Comparison of ENCODE assay signal across 8 cellular contexts in the genomic region with DNA sequence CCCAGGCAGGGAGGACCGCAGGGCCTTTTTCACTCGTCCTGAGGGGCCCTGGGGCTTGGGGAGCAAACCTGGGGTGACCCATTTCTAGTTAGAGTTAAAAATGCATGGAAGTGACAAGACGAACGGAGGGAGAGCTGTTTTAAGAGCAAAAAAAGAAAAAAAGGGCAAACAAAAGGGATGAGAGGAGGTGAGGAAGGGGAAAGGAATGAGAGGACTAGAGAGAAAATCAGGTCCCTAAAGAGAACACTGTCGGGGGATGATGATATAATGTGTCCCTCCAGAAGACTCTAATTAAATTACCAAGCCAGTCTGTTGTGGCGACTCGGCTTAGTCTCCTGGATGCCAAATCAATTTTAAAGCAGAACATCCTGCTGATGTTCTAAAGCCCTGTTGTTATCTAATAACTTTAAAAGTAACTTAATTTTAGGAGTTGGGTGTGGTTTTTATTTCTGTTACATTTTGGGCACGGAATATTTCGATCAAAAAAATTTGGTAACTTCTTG. TPM values are rescaled to one million over a fixed set of nuclear protein-coding genes. Genes with fewer than 3 reads are reported as not detected.
DNase-seq lines count a peak whose midpoint lies in the region; ATAC-seq and TF ChIP-seq lines count a peak whose summit lies in the region.

No MANE protein-coding gene starts in this region.

- TF ChIP-seq CTCF in chondrocyte (IDR thresholded peaks at IDR 0.05) (peak; percentile 3), natural killer cell (IDR thresholded peaks at IDR 0.05) (no peak)

- peaks cover 51% of the 10 kb centered on the region for H3K4me1 ChIP-seq in CD4-positive, alpha-beta memory T cell (ENCODE audit: insufficient read depth, low read length)

- intact Hi-C loops in CD4-positive, alpha-beta memory T cell (cut with micrococcal nuclease) = loop anchor here (5.0 to 10.0 kb wide), 2 partner anchors 1155 to 1462 kb away; a partner anchor contains a TSS
- intact Hi-C loops in natural killer cell (cut with micrococcal nuclease) = loop anchor here (5.0 kb wide), 1 partner anchor 510 kb away; a partner anchor contains a TSS

- CTCF ChIA-PET in CD4-positive, alpha-beta memory T cell (lab: Charles Lee; ENCODE audit: partially characterized antibody) = interaction anchor here (0.6 to 3.8 kb wide), 7 partner anchors 12 to 172 kb away, joined by 3 to 25 read pairs (median 4); no protein-coding TSS in a partner anchor

- no peaks in the 10 kb centered on the region for H3K36me3 ChIP-seq in CD4-positive, alpha-beta memory T cell (ENCODE audit: insufficient read depth, low read length)

- peak overlapping the region; percentile 89 to 98 (median 94) for H3K4me3 Mint-ChIP-seq in CD4-positive, alpha-beta memory T cell
- peak overlapping the region; percentile 100 for H3K4me3 Mint-ChIP-seq in chondrocyte (ENCODE audit: unreplicated experiment)
- peak overlapping the region; percentile 93 for H3K4me3 Mint-ChIP-seq in natural killer cell

- peak overlapping the region; percentile 69 for H3K27ac ChIP-seq in CD4-positive, alpha-beta memory T cell (ENCODE audit: low read depth, low read length)

- ATAC-seq in natural killer cell (no peak), GM18867 (IDR thresholded peaks at IDR 0.05; ENCODE audit: unreplicated experiment) (no peak)

- H3K9me3 Mint-ChIP-seq in CD4-positive, alpha-beta memory T cell = peaks cover 0 to 2% (median 0%) of the 10 kb centered on the region in 8 donors
- no peaks in the 10 kb centered on the region for H3K9me3 Mint-ChIP-seq in chondrocyte (ENCODE audit: low read depth)
- H3K9me3 Mint-ChIP-seq in natural killer cell = no peaks in the 10 kb centered on the region

- H3K27ac Mint-ChIP-seq in CD4-positive, alpha-beta memory T cell = peak overlapping the region; percentile 81 to 96 (median 89)
- H3K27ac Mint-ChIP-seq in chondrocyte (ENCODE audit: unreplicated experiment) (peak overlapping the region; percentile 99), natural killer cell (peak overlapping the region; percentile 72 to 87)

- H3K4me1 Mint-ChIP-seq in CD4-positive, alpha-beta memory T cell = peaks cover 38 to 78% (median 56%) of the 10 kb centered on the region in 4 donors
- peaks cover 49% of the 10 kb centered on the region for H3K4me1 Mint-ChIP-seq in chondrocyte (ENCODE audit: low read depth)
- peaks cover 69 to 70% of the 10 kb centered on the region in 2 donors for H3K4me1 Mint-ChIP-seq in natural killer cell

- POLR2A ChIA-PET in CD4-positive, alpha-beta memory T cell (lab: Charles Lee; ENCODE audit: partially characterized antibody) = interaction anchor here (1.0 to 3.2 kb wide), 8 partner anchors 8 to 510 kb away, joined by 3 to 20 read pairs (median 6); no protein-coding TSS in a partner anchor

- H3K27me3 ChIP-seq in CD4-positive, alpha-beta memory T cell (ENCODE audit: insufficient read depth, low read length) = no peaks in the 10 kb centered on the region

- H3K36me3 Mint-ChIP-seq in CD4-positive, alpha-beta memory T cell = peaks cover 0 to 9% of the 10 kb centered on the region in 2 donors
- H3K36me3 Mint-ChIP-seq in chondrocyte (ENCODE audit: low read depth) (no peaks in the 10 kb centered on the region), natural killer cell (no peaks in the 10 kb centered on the region)

- peak overlapping the region; percentile 43 to 94 for H3K4me3 ChIP-seq in CD4-positive, alpha-beta memory T cell (ENCODE audit: low read length in 2 of 2)

- no peaks in the 10 kb centered on the region for H3K27me3 Mint-ChIP-seq in CD4-positive, alpha-beta memory T cell
- H3K27me3 Mint-ChIP-seq in chondrocyte (ENCODE audit: low read depth) (no peaks in the 10 kb centered on the region), natural killer cell (ENCODE audit: low read depth in 2 of 2) (no peaks in the 10 kb centered on the region)

- no peaks in the 10 kb centered on the region for H3K9me3 ChIP-seq in CD4-positive, alpha-beta memory T cell (ENCODE audit: control insufficient read depth in 1 of 2, low read length in 2 of 2)

- no peak for DNase-seq in CD4-positive, alpha-beta memory T cell
- peak; percentile 18 for DNase-seq in M059J (ENCODE audit: low read depth)
- no peak for DNase-seq in chondrocyte (ENCODE audit: low spot score)
- no peak for DNase-seq in natural killer cell
- no peak for DNase-seq in C1 segment of cervical spinal cord (lab: John Stamatoyannopoulos, UW)
- DNase-seq in LoVo (ENCODE audit: low spot score) = no peak
- no peak for DNase-seq in SHP77 (lab: John Stamatoyannopoulos, UW)

RNA-seq across cellular contexts. Expression of a gene that starts 1.1 kb away (rescaled TPM):
- total RNA-seq in CD4-positive, alpha-beta memory T cell = 10 to 100 TPM; 29.5 to 32.6 TPM
- polyA plus RNA-seq in CD4-positive, alpha-beta memory T cell = 10 to 100 TPM; 25.3 to 36.5 TPM
- 39.9 and 64.2 TPM in 2 replicates for total RNA-seq in M059J (2014; rRNA removed; shearing (Covaris generic))
- 64.2 to 79.4 TPM (median 75.8 TPM) in 3 replicates for total RNA-seq in chondrocyte
- total RNA-seq in natural killer cell = 10 to 100 TPM; 26.6 to 31.0 (median 30.4) TPM
